10 cellular contexts compared by ENCODE assay signal in genomic region chr10:69786791-69787190, GRCh38. TPM values are rescaled to one million over a fixed set of nuclear protein-coding genes. Genes with fewer than 3 reads are reported as not detected.
DNase-seq lines count a peak whose midpoint lies in the region; ATAC-seq and TF ChIP-seq lines count a peak whose summit lies in the region.
"Had no signal": no experiment of that assay in that cellular context is flagged by ENCODE, and none has a peak within 500 bp of the region (broad histone marks: within the 10 kb centered on the region; RNA-seq: fewer than 3 reads in every experiment).

No MANE protein-coding gene starts in this region.

- H3K36me3 ChIP-seq in kidney epithelial cell (ENCODE audit: control insufficient read depth, insufficient read depth, low read length): no peaks in the 10 kb centered on the region
- no peaks in the 10 kb centered on the region for H3K36me3 ChIP-seq in effector memory CD4-positive, alpha-beta T cell (ENCODE audit: control insufficient read depth, insufficient read depth, low read length)

- H3K9me3 ChIP-seq in effector memory CD4-positive, alpha-beta T cell (ENCODE audit: control insufficient read depth, low read length): no peaks in the 10 kb centered on the region

- H3K4me3 ChIP-seq in kidney epithelial cell (ENCODE audit: low read depth, low read length): no peak overlapping the region
- no peak overlapping the region for H3K4me3 ChIP-seq in effector memory CD4-positive, alpha-beta T cell (ENCODE audit: insufficient read depth, low read depth, low read length, poor library complexity, severe bottlenecking)

- peak; percentile 27 for TF ChIP-seq CTCF in kidney epithelial cell (IDR thresholded peaks at IDR 0.05; ENCODE audit: insufficient read depth, low read length, poor library complexity, severe bottlenecking)

- H3K27me3 ChIP-seq in kidney epithelial cell (ENCODE audit: control insufficient read depth, insufficient read depth, low read length): peaks cover 12% of the 10 kb centered on the region
- H3K27me3 ChIP-seq in effector memory CD4-positive, alpha-beta T cell (replicated peaks; ENCODE audit: control insufficient read depth, insufficient read depth, low read length, poor library complexity, severe bottlenecking): no peaks in the 10 kb centered on the region

- H3K27ac ChIP-seq in effector memory CD4-positive, alpha-beta T cell (ENCODE audit: insufficient read depth, low read length, poor library complexity, severe bottlenecking): no peak overlapping the region

- DNase-seq in AG08396 (ENCODE audit: low spot score) (peak; percentile 51), HT-29 (ENCODE audit: low spot score) (peak; percentile 27), amniotic epithelial cell (ENCODE audit: low read depth) (peak; percentile 29), kidney epithelial cell (ENCODE audit: low read depth) (no peak), nucleus accumbens (lab: John Stamatoyannopoulos, UW) (no peak), islet precursor cell (no peak)
- DNase-seq in effector memory CD4-positive, alpha-beta T cell: no peak
- DNase-seq: DMS79 had no signal

- ATAC-seq in HG02678 (IDR thresholded peaks at IDR 0.05; ENCODE audit: unreplicated experiment): no peak

- no peaks in the 10 kb centered on the region for H3K4me1 ChIP-seq in effector memory CD4-positive, alpha-beta T cell (ENCODE audit: control insufficient read depth, insufficient read depth, low read length, poor library complexity, severe bottlenecking)

RNA-seq across cellular contexts. Expression of gene COL13A1, which starts 14.9 kb away (rescaled TPM):
- total RNA-seq in HT-29 (2014; rRNA removed; shearing (Covaris generic)): 0.05 and 0.18 TPM in 2 replicates
- 0.41 and 1.7 TPM in 2 replicates for total RNA-seq in kidney epithelial cell
- total RNA-seq: activated T-helper 2 cell treated with anti-CD3 and anti-CD28 coated beads, Interferon-gamma antibody, Interleukin-2, Interleukin-4, amounts not matched to agents 10 μg/mL and 5 μg/mL and 100 μg/mL, durations not matched to agents 14 hours and 24 hours and 36 hours had no signal

Comparison
In these comparisons a context has a peak if more than half of its experiments do, and no peak if none do; other contexts are left out.
1. DNase-seq: peak in AG08396 (single experiment), HT-29 (single experiment) and amniotic epithelial cell (single experiment); none in kidney epithelial cell (single experiment), nucleus accumbens (0 of 56), islet precursor cell (single experiment) and effector memory CD4-positive, alpha-beta T cell (0 of 3).